8 cellular contexts compared by ENCODE assay signal in the genomic region with DNA sequence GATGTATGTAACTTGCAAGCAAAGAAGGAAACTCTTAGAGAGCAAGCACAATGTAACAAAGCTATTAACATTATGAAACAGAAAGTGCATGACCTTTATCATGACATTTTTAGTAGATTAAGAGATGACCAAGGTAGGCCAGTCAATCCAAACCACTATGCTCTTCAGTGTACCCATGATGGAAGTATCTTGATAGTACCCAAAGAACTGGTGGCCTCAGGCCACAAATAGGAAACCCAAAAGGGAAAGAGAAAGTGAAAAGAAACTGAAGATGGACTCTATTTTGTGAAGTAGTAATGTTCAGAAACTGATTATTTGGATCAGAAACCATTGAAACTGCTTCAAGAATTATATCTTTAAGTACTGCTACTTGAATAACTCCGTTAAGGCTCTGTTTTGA.
DNase-seq lines count a peak whose midpoint lies in the region; ATAC-seq, FAIRE-seq and TF ChIP-seq lines count a peak whose summit lies in the region.
"Not testable (repeated sequence)": the region's sequence is repeated elsewhere in the genome, so short reads cannot be mapped to it uniquely, and the experiment has no call there.

No MANE protein-coding gene starts in this region.

- not testable (repeated sequence) for H3K9me2 ChIP-seq in MM.1S (replicated peaks; ENCODE audit: insufficient read depth, low read length)

- in situ Hi-C loops in GM12878 (cut with MboI) = not testable (repeated sequence)

- peak overlapping the region in 1 of 3 donors; percentile 57 for H3K27ac Mint-ChIP-seq in CD4-positive, CD25-positive, alpha-beta regulatory T cell

- not testable (repeated sequence) for H3K4me3 Mint-ChIP-seq in CD4-positive, CD25-positive, alpha-beta regulatory T cell

- H3K4me1 Mint-ChIP-seq in CD4-positive, CD25-positive, alpha-beta regulatory T cell = peaks cover 5 to 15% (median 8%) of the 10 kb centered on the region in 4 donors

- not testable (repeated sequence) for H3K4me1 ChIP-seq in CD4-positive, CD25-positive, alpha-beta regulatory T cell (ENCODE audit: control insufficient read depth, insufficient read depth, low read length, poor library complexity, severe bottlenecking); MM.1S (ENCODE audit: low read length); GM12878 (ENCODE audit: control insufficient read depth, insufficient read depth, low read length)

- H3K27me3 ChIP-seq in CD4-positive, CD25-positive, alpha-beta regulatory T cell (ENCODE audit: control insufficient read depth, insufficient read depth, low read length); MM.1S (replicated peaks; ENCODE audit: insufficient read depth, low read length); GM12878 (replicated peaks in 1 of 2; ENCODE audit: control insufficient read depth in 2 of 2, insufficient read depth in 2 of 2, low read length in 1 of 2): not testable (repeated sequence)

- DNase-seq in CD4-positive, CD25-positive, alpha-beta regulatory T cell = peak in 1 of 3 donors; percentile 33
- peak; percentile 41 for DNase-seq in MM.1S
- DNase-seq in GM12878 (ENCODE audit: low read depth, low spot score) = not testable (repeated sequence)

- H3K9me3 Mint-ChIP-seq in CD4-positive, CD25-positive, alpha-beta regulatory T cell = not testable (repeated sequence)

- not testable (repeated sequence) for H3K27me3 Mint-ChIP-seq in CD4-positive, CD25-positive, alpha-beta regulatory T cell

- TF ChIP-seq RAD21 in GM12878 (IDR thresholded peaks at IDR 0.05; ENCODE audit: insufficient read depth, low read depth, low read length) = not testable (repeated sequence)

- ATAC-seq in CD4-positive, CD25-positive, alpha-beta regulatory T cell (ENCODE audit: low read depth in 2 of 2) = not testable (repeated sequence)
- peak; percentile 83 for ATAC-seq in GM18867 (IDR thresholded peaks at IDR 0.05; ENCODE audit: unreplicated experiment)
- peak; percentile 87 for ATAC-seq in GM19463 (IDR thresholded peaks at IDR 0.05; ENCODE audit: unreplicated experiment)
- peak; percentile 50 for ATAC-seq in GM21825 (IDR thresholded peaks at IDR 0.05; ENCODE audit: unreplicated experiment)
- peak; percentile 63 for ATAC-seq in HG02981 (IDR thresholded peaks at IDR 0.05; ENCODE audit: unreplicated experiment)
- ATAC-seq in HG03354 (IDR thresholded peaks at IDR 0.05; ENCODE audit: poor library complexity, severe bottlenecking, unreplicated experiment) = peak; percentile 83
- peak; percentile 93 for ATAC-seq in GM12878

- SMC1A ChIA-PET in GM12878 (lab: Charles Lee; ENCODE audit: uncharacterized antibody, unreplicated experiment) = interaction anchor here (0.9 to 1.4 kb wide), 7 partner anchors 8 to 66 kb away, joined by 3 to 6 read pairs (median 4); no protein-coding TSS in a partner anchor

- not testable (repeated sequence) for TF ChIP-seq CTCF in MM.1S (IDR thresholded peaks at IDR 0.05; ENCODE audit: low read length); GM12878 (IDR thresholded peaks at IDR 0.05 in 2 of 3, conservative IDR thresholded peaks at IDR 0.05 in 1 of 3; ENCODE audit: control insufficient read depth in 2 of 3, extremely low read depth in 1 of 3, insufficient read depth in 1 of 3, low read depth in 3 of 3, low read length in 3 of 3)

- WGBS in GM12878 (ENCODE audit: insufficient coverage, insufficient replicate concordance, low lambda C conversion rate, missing lambda C conversion rate) = 25% methylated on average over 1 of the region's 1 CpG

- peak overlapping the region; percentile 3 for H3K4me3 ChIP-seq in CD4-positive, CD25-positive, alpha-beta regulatory T cell (ENCODE audit: low read depth, low read length)
- not testable (repeated sequence) for H3K4me3 ChIP-seq in MM.1S (ENCODE audit: low read length); GM12878

- H3K4me2 ChIP-seq in MM.1S (ENCODE audit: low read depth, low read length); GM12878 (ENCODE audit: control insufficient read depth, insufficient read depth): not testable (repeated sequence)

- not testable (repeated sequence) for BruUV-seq in GM12878 (replicated peaks; lab: Mats Ljungman, UMichigan)

- H3K27ac ChIP-seq in CD4-positive, CD25-positive, alpha-beta regulatory T cell (ENCODE audit: insufficient read depth, low read length, poor library complexity, severe bottlenecking); MM.1S (ENCODE audit: low read length); GM12878 (ENCODE audit: control insufficient read depth, insufficient read depth): not testable (repeated sequence)

- FAIRE-seq in GM12878 (lab: Jason Lieb, UNC) = not testable (repeated sequence)

- not testable (repeated sequence) for H3K9ac ChIP-seq in MM.1S (ENCODE audit: low read length); GM12878 (ENCODE audit: control insufficient read depth, insufficient read depth, low read length)

- intact Hi-C loops in GM12878 (cut with micrococcal nuclease; ENCODE audit: unreplicated experiment) = not testable (repeated sequence)

- not testable (repeated sequence) for H3K36me3 ChIP-seq in CD4-positive, CD25-positive, alpha-beta regulatory T cell (ENCODE audit: control insufficient read depth, insufficient read depth, low read length); MM.1S (replicated peaks; ENCODE audit: insufficient read depth, low read length); GM12878 (ENCODE audit: control insufficient read depth in 2 of 2, insufficient read depth in 2 of 2, low read length in 1 of 2)

- RAD21 ChIA-PET in GM12878 (lab: Charles Lee; ENCODE audit: unreplicated experiment) = interaction anchor here (0.8 kb wide), 1 partner anchor 135 kb away, joined by 3 read pairs; no protein-coding TSS in a partner anchor

- H3K79me2 ChIP-seq in MM.1S (ENCODE audit: low read length); GM12878 (ENCODE audit: control insufficient read depth, insufficient read depth, low read length): not testable (repeated sequence)

- not testable (repeated sequence) for H3F3A ChIP-seq in MM.1S (ENCODE audit: insufficient read depth, low read length)

- H3K9me3 ChIP-seq in CD4-positive, CD25-positive, alpha-beta regulatory T cell (ENCODE audit: control insufficient read depth in 2 of 2, low read length in 2 of 2); MM.1S (replicated peaks; ENCODE audit: insufficient read depth, low read length); GM12878 (replicated peaks; ENCODE audit: control insufficient read depth, insufficient read depth, low read length): not testable (repeated sequence)

- not testable (repeated sequence) for TF ChIP-seq EP300 in GM12878 (IDR thresholded peaks at IDR 0.05; ENCODE audit: borderline replicate concordance in 1 of 2, control insufficient read depth in 1 of 2, low read depth in 2 of 2, low read length in 2 of 2)

- H3K36me3 Mint-ChIP-seq in CD4-positive, CD25-positive, alpha-beta regulatory T cell = not testable (repeated sequence)

- not testable (repeated sequence) for TF ChIP-seq POLR2A in GM12878 (IDR thresholded peaks at IDR 0.05; ENCODE audit: low read depth, low read length)

- H4K20me1 ChIP-seq in MM.1S (ENCODE audit: insufficient read depth, low read length); GM12878 (ENCODE audit: control insufficient read depth, insufficient read depth): not testable (repeated sequence)

- POLR2A ChIA-PET in GM12878 (lab: Charles Lee) = interaction anchor here (0.6 to 1.1 kb wide), 2 partner anchors 17 to 18 kb away, joined by 3 to 4 read pairs; no protein-coding TSS in a partner anchor

- not testable (repeated sequence) for H2AFZ ChIP-seq in MM.1S (ENCODE audit: low read length)
- peak overlapping the region; percentile 5; the same call in 1 of the 2 replicates for H2AFZ ChIP-seq in GM12878 (ENCODE audit: control insufficient read depth, low read depth, low read length)

- CTCF ChIA-PET in GM12878 (lab: Yijun Ruan, JAX) = not testable (repeated sequence)

TF ChIP-seq in GM12878, 131 proteins besides CTCF, POLR2A, EP300 and RAD21:
- peak; percentile 16; the same call in 1 of the 2 replicates for TF ChIP-seq RUNX3 (IDR thresholded peaks at IDR 0.05; ENCODE audit: low read length)
- peak; percentile 82 for TF ChIP-seq NR2F1 (conservative IDR thresholded peaks at IDR 0.05)
- TF ChIP-seq, protein P1, sequence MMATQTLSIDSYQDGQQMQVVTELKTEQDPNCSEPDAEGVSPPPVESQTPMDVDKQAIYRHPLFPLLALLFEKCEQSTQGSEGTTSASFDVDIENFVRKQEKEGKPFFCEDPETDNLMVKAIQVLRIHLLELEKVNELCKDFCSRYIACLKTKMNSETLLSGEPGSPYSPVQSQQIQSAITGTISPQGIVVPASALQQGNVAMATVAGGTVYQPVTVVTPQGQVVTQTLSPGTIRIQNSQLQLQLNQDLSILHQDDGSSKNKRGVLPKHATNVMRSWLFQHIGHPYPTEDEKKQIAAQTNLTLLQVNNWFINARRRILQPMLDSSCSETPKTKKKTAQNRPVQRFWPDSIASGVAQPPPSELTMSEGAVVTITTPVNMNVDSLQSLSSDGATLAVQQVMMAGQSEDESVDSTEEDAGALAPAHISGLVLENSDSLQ (IDR thresholded peaks at IDR 0.05) = peak; percentile 55; the same call in 1 of the 2 replicates
